25 cellular contexts compared by ENCODE assay signal in genomic region chr3:154251610-154252009, GRCh38.
"Had no signal": no experiment of that assay in that cellular context is flagged by ENCODE, and none has a peak within 500 bp of the region (broad histone marks: within the 10 kb centered on the region; RNA-seq: fewer than 3 reads in every experiment).

No MANE protein-coding gene starts in this region.

- FAIRE-seq: endothelial cell of umbilical vein, keratinocyte, pancreas had no signal

- H3K4me3 Mint-ChIP-seq: mesothelial cell of epicardium; naive B cell; natural killer cell treated with Interleukin-12 subunit alpha and Interleukin-12 subunit beta and Interleukin-15 and Interleukin-18, amount 100 ng/mL, for 72 hours; neural crest cell; stimulated activated memory B cell treated with anti-CD40 and anti-IgM and Interleukin-4, amounts not matched to agents 10 μg/mL and 1 μg/mL and 100 μg/mL, for 72 hours; type B pancreatic cell had no signal

- H3K27me3 Mint-ChIP-seq: naive B cell; natural killer cell treated with Interleukin-12 subunit alpha and Interleukin-12 subunit beta and Interleukin-15 and Interleukin-18, amount 100 ng/mL, for 72 hours; stimulated activated memory B cell treated with anti-CD40 and anti-IgM and Interleukin-4, amounts not matched to agents 10 μg/mL and 1 μg/mL and 100 μg/mL, for 72 hours; type B pancreatic cell had no signal

- H3K9me3 ChIP-seq: esophagus squamous epithelium, mucosa of descending colon, neutrophil, pancreas, right atrium auricular region, sigmoid colon, spleen, testis, tibial artery had no signal

- H3K4me3 ChIP-seq: coronary artery, esophagus squamous epithelium, mucosa of descending colon, pancreas, right atrium auricular region, sigmoid colon, spleen, testis, tibial artery had no signal

- ATAC-seq: mucosa of descending colon; natural killer cell treated with Interleukin-12 subunit alpha and Interleukin-12 subunit beta and Interleukin-15 and Interleukin-18, amount 100 ng/mL, for 72 hours; pancreas; stimulated activated memory B cell treated with anti-CD40 and anti-IgM and Interleukin-4, amounts not matched to agents 10 μg/mL and 1 μg/mL and 100 μg/mL, for 72 hours; stimulated activated naive CD8-positive, alpha-beta T cell treated with anti-CD3 and anti-CD28 coated beads, Interleukin-15, Interleukin-2, amounts not matched to agents 100 U/mL and 50 U/mL, for 24 hours had no signal

- H3K9me3 Mint-ChIP-seq: mesothelial cell of epicardium; naive B cell; natural killer cell treated with Interleukin-12 subunit alpha and Interleukin-12 subunit beta and Interleukin-15 and Interleukin-18, amount 100 ng/mL, for 72 hours; neural crest cell; stimulated activated memory B cell treated with anti-CD40 and anti-IgM and Interleukin-4, amounts not matched to agents 10 μg/mL and 1 μg/mL and 100 μg/mL, for 72 hours; type B pancreatic cell had no signal

- H3K27me3 ChIP-seq: esophagus squamous epithelium, neutrophil, pancreas, right atrium auricular region, sigmoid colon, spleen, testis, tibial artery had no signal

- H3K4me1 ChIP-seq: testis, tibial artery had no signal

- H3K27ac ChIP-seq: coronary artery, esophagus squamous epithelium, neutrophil, pancreas, right atrium auricular region, spleen, testis, tibial artery had no signal

- H3K27ac Mint-ChIP-seq: mesothelial cell of epicardium; natural killer cell treated with Interleukin-12 subunit alpha and Interleukin-12 subunit beta and Interleukin-15 and Interleukin-18, amount 100 ng/mL, for 72 hours; stimulated activated memory B cell treated with anti-CD40 and anti-IgM and Interleukin-4, amounts not matched to agents 10 μg/mL and 1 μg/mL and 100 μg/mL, for 72 hours; type B pancreatic cell had no signal

- DNase-seq: dermis blood vessel endothelial cell; effector memory CD4-positive, alpha-beta T cell; esophagus squamous epithelium; foreskin melanocyte; mesenchymal stem cell; mucosa of descending colon; naive B cell; pancreas; sigmoid colon; spleen; stimulated activated CD4-positive, alpha-beta T cell treated with anti-CD3 and anti-CD28 coated beads, Interleukin-4, amount 100 ng/mL, for 4 hours; stimulated activated naive CD8-positive, alpha-beta T cell treated with anti-CD3 and anti-CD28 coated beads, Interleukin-15, Interleukin-2, amounts not matched to agents 100 U/mL and 50 U/mL, for 24 hours; substantia nigra; testis; tibial artery had no signal
